Comparison of ENCODE assay signal across 1 cellular context in the genomic region with DNA sequence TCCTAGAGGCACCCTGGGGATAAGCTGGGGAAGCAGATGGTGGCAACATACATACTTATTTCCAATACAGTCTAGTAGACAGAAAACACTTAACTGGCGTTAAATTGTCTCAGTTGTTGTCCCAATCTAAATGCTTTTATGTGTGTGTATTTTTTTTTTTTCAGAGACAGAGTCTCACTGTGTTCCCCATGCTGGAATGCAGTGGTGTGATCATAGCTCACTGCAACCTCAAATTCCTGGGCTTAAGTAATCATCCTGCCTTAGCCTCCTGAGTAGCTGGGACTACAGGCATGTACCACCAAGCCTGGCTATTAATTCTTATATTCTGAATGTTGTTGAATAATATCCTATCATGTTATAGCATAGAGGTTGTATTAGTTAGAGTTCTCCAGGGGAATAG.
TF ChIP-seq lines count a peak whose summit lies in the region.

No MANE protein-coding gene starts in this region.

TF ChIP-seq in HepG2, 621 proteins besides CTCF, POLR2A, EP300 and RAD21 (continued from another document):
- TF ChIP-seq, protein P1, sequence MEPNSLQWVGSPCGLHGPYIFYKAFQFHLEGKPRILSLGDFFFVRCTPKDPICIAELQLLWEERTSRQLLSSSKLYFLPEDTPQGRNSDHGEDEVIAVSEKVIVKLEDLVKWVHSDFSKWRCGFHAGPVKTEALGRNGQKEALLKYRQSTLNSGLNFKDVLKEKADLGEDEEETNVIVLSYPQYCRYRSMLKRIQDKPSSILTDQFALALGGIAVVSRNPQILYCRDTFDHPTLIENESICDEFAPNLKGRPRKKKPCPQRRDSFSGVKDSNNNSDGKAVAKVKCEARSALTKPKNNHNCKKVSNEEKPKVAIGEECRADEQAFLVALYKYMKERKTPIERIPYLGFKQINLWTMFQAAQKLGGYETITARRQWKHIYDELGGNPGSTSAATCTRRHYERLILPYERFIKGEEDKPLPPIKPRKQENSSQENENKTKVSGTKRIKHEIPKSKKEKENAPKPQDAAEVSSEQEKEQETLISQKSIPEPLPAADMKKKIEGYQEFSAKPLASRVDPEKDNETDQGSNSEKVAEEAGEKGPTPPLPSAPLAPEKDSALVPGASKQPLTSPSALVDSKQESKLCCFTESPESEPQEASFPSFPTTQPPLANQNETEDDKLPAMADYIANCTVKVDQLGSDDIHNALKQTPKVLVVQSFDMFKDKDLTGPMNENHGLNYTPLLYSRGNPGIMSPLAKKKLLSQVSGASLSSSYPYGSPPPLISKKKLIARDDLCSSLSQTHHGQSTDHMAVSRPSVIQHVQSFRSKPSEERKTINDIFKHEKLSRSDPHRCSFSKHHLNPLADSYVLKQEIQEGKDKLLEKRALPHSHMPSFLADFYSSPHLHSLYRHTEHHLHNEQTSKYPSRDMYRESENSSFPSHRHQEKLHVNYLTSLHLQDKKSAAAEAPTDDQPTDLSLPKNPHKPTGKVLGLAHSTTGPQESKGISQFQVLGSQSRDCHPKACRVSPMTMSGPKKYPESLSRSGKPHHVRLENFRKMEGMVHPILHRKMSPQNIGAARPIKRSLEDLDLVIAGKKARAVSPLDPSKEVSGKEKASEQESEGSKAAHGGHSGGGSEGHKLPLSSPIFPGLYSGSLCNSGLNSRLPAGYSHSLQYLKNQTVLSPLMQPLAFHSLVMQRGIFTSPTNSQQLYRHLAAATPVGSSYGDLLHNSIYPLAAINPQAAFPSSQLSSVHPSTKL (CRISPR knock-in tag; IDR thresholded peaks at IDR 0.05), result peak; percentile 23; the same call in 1 of the 2 replicates
